Comparison of ENCODE assay signal across 1 cellular context in the genomic region with DNA sequence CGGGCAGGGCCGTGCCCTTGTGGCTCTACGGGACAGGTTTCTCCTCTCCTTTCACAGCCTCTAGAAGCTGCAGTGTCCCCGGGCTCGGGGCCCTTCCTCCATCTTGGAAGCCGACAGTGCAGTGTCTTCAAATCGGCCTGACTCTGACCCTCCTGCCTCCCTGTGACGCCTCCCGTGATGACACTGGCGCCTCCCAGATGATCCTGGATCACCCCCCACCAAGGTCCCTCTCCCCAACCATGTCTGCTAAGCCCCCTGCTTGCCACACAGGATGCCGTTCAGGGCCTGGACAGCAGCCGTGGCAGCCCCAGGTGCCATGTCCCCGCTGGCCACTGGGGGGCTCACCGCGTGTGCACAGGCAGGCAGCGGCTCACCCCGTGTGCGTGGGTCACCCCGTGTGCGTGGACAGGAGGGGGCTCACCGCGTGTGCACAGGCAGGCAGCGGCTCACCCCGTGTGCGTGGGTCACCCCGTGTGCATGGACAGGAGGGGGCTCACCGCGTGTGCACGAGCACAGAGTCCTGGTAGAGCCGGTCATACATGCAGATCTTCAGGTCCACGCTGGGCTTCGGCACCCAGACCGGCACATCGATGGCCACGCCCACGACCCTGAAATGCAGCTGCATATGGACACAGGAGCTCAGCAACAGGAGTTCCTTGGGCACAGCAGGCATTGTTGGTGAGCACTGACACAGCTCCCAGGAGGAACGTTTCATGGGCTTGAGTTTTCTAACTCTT.
TF ChIP-seq lines count a peak whose summit lies in the region.

No MANE protein-coding gene starts in this region.

TF ChIP-seq in K562, 482 proteins besides CTCF, POLR2A, EP300 and RAD21 (continued from another document and continues in another):
- TF ChIP-seq ZKSCAN3 (CRISPR knock-in tag; IDR thresholded peaks at IDR 0.05) (no peak), SRF (CRISPR knock-in tag; IDR thresholded peaks at IDR 0.05) (no peak), ZNF507 (tag; conservative IDR thresholded peaks at IDR 0.05) (no peak), ZNF766 (CRISPR knock-in tag; conservative IDR thresholded peaks at IDR 0.05) (no peak), TBL1XR1 (IDR thresholded peaks at IDR 0.05; ENCODE audit: low read length in 2 of 2) (no peak), BACH1 (tag; IDR thresholded peaks at IDR 0.05) (no peak), MYC (IDR thresholded peaks at IDR 0.05; ENCODE audit: low read depth, low read length) (no peak), MYC (CRISPR knock-in tag; IDR thresholded peaks at IDR 0.05; ENCODE audit: borderline replicate concordance, low read depth) (no peak), GABPB1 (CRISPR knock-in tag; IDR thresholded peaks at IDR 0.05) (peak; percentile 65; the same call in 1 of the 2 replicates), PBX2 (CRISPR knock-in tag; IDR thresholded peaks at IDR 0.05; ENCODE audit: low read depth) (no peak), PBX2 (tag; conservative IDR thresholded peaks at IDR 0.05; ENCODE audit: low read depth) (no peak), SP1 (CRISPR knock-in tag; IDR thresholded peaks at IDR 0.05) (0 out of 2 replicates have a peak, but pooled peaks have one; percentile 55), PHB2 (IDR thresholded peaks at IDR 0.05; ENCODE audit: low read depth) (no peak), ZNF551 (CRISPR knock-in tag; IDR thresholded peaks at IDR 0.05) (no peak), ZBTB11 (CRISPR knock-in tag; IDR thresholded peaks at IDR 0.05) (no peak), BCL6 (CRISPR knock-in tag; IDR thresholded peaks at IDR 0.05) (no peak), POLR3G (IDR thresholded peaks at IDR 0.05; ENCODE audit: extremely low read depth, insufficient read length, insufficient replicate concordance) (no peak), SMAD2 (IDR thresholded peaks at IDR 0.05; ENCODE audit: low read depth, low read length) (no peak), TAF15 (IDR thresholded peaks at IDR 0.05; ENCODE audit: low read depth, low read length) (no peak), ZBTB26 (CRISPR knock-in tag; IDR thresholded peaks at IDR 0.05) (no peak), NFRKB (IDR thresholded peaks at IDR 0.05; ENCODE audit: low read depth) (no peak), FOS (IDR thresholded peaks at IDR 0.05; ENCODE audit: extremely low read depth, insufficient read length) (no peak), MAZ (CRISPR knock-in tag; conservative IDR thresholded peaks at IDR 0.05 in 1 of 2, IDR thresholded peaks at IDR 0.05 in 1 of 2) (peak in 1 of 2 experiments; percentile 48; a peak in 1 of 4 replicates), GATAD2A (IDR thresholded peaks at IDR 0.05) (0 out of 2 replicates have a peak, but pooled peaks have one; percentile 10), PCBP1 (IDR thresholded peaks at IDR 0.05; ENCODE audit: low read depth, low read length, poor library complexity, severe bottlenecking) (no peak), SMARCA5 (IDR thresholded peaks at IDR 0.05) (no peak), CXXC5 (CRISPR knock-in tag; IDR thresholded peaks at IDR 0.05) (no peak), SNRNP70 (optimal IDR thresholded peaks at IDR 0.05; ENCODE audit: low read depth, low read length) (no peak), XRCC4 (IDR thresholded peaks at IDR 0.05; ENCODE audit: extremely low read depth, insufficient read depth, insufficient read length) (no peak), ZNF444 (CRISPR knock-in tag; IDR thresholded peaks at IDR 0.05) (no peak), RBBP5 (IDR thresholded peaks at IDR 0.05; ENCODE audit: borderline replicate concordance, insufficient read depth, low read length, poor library complexity, severe bottlenecking) (no peak), GTF2A2 (tag; IDR thresholded peaks at IDR 0.05) (no peak), CHD2 (IDR thresholded peaks at IDR 0.05; ENCODE audit: low read depth, low read length) (no peak), FOXP1 (CRISPR knock-in tag; IDR thresholded peaks at IDR 0.05) (no peak), NCOA2 (IDR thresholded peaks at IDR 0.05; ENCODE audit: partially characterized antibody in 2 of 2) (no peak), CAMTA2 (CRISPR knock-in tag; conservative IDR thresholded peaks at IDR 0.05) (no peak)
- TF ChIP-seq, protein P1, sequence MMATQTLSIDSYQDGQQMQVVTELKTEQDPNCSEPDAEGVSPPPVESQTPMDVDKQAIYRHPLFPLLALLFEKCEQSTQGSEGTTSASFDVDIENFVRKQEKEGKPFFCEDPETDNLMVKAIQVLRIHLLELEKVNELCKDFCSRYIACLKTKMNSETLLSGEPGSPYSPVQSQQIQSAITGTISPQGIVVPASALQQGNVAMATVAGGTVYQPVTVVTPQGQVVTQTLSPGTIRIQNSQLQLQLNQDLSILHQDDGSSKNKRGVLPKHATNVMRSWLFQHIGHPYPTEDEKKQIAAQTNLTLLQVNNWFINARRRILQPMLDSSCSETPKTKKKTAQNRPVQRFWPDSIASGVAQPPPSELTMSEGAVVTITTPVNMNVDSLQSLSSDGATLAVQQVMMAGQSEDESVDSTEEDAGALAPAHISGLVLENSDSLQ (IDR thresholded peaks at IDR 0.05) = no peak
- TF ChIP-seq, protein P2, sequence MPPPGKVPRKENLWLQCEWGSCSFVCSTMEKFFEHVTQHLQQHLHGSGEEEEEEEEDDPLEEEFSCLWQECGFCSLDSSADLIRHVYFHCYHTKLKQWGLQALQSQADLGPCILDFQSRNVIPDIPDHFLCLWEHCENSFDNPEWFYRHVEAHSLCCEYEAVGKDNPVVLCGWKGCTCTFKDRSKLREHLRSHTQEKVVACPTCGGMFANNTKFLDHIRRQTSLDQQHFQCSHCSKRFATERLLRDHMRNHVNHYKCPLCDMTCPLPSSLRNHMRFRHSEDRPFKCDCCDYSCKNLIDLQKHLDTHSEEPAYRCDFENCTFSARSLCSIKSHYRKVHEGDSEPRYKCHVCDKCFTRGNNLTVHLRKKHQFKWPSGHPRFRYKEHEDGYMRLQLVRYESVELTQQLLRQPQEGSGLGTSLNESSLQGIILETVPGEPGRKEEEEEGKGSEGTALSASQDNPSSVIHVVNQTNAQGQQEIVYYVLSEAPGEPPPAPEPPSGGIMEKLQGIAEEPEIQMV (tag; conservative IDR thresholded peaks at IDR 0.05; ENCODE audit: low read depth) = no peak
- TF ChIP-seq, protein P3, sequence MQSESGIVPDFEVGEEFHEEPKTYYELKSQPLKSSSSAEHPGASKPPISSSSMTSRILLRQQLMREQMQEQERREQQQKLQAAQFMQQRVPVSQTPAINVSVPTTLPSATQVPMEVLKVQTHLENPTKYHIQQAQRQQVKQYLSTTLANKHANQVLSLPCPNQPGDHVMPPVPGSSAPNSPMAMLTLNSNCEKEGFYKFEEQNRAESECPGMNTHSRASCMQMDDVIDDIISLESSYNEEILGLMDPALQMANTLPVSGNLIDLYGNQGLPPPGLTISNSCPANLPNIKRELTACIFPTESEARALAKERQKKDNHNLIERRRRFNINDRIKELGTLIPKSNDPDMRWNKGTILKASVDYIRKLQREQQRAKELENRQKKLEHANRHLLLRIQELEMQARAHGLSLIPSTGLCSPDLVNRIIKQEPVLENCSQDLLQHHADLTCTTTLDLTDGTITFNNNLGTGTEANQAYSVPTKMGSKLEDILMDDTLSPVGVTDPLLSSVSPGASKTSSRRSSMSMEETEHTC (IDR thresholded peaks at IDR 0.05) = no peak
- TF ChIP-seq, protein P4, sequence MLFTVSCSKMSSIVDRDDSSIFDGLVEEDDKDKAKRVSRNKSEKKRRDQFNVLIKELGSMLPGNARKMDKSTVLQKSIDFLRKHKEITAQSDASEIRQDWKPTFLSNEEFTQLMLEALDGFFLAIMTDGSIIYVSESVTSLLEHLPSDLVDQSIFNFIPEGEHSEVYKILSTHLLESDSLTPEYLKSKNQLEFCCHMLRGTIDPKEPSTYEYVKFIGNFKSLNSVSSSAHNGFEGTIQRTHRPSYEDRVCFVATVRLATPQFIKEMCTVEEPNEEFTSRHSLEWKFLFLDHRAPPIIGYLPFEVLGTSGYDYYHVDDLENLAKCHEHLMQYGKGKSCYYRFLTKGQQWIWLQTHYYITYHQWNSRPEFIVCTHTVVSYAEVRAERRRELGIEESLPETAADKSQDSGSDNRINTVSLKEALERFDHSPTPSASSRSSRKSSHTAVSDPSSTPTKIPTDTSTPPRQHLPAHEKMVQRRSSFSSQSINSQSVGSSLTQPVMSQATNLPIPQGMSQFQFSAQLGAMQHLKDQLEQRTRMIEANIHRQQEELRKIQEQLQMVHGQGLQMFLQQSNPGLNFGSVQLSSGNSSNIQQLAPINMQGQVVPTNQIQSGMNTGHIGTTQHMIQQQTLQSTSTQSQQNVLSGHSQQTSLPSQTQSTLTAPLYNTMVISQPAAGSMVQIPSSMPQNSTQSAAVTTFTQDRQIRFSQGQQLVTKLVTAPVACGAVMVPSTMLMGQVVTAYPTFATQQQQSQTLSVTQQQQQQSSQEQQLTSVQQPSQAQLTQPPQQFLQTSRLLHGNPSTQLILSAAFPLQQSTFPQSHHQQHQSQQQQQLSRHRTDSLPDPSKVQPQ (CRISPR knock-in tag; IDR thresholded peaks at IDR 0.05; ENCODE audit: borderline replicate concordance) = no peak
- TF ChIP-seq, protein P5, sequence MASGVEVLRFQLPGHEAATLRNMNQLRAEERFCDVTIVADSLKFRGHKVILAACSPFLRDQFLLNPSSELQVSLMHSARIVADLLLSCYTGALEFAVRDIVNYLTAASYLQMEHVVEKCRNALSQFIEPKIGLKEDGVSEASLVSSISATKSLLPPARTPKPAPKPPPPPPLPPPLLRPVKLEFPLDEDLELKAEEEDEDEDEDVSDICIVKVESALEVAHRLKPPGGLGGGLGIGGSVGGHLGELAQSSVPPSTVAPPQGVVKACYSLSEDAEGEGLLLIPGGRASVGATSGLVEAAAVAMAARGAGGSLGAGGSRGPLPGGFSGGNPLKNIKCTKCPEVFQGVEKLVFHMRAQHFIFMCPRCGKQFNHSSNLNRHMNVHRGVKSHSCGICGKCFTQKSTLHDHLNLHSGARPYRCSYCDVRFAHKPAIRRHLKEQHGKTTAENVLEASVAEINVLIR (CRISPR knock-in tag; IDR thresholded peaks at IDR 0.05) = no peak
- TF ChIP-seq, protein P6, sequence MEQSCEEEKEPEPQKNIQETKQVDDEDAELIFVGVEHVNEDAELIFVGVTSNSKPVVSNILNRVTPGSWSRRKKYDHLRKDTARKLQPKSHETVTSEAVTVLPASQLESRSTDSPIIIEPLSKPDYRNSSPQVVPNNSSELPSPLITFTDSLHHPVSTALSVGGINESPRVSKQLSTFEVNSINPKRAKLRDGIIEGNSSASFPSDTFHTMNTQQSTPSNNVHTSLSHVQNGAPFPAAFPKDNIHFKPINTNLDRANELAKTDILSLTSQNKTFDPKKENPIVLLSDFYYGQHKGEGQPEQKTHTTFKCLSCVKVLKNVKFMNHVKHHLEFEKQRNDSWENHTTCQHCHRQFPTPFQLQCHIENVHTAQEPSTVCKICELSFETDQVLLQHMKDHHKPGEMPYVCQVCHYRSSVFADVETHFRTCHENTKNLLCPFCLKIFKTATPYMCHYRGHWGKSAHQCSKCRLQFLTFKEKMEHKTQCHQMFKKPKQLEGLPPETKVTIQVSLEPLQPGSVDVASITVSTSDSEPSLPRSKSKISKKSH (CRISPR knock-in tag; IDR thresholded peaks at IDR 0.05) = no peak
